In the genomic region with DNA sequence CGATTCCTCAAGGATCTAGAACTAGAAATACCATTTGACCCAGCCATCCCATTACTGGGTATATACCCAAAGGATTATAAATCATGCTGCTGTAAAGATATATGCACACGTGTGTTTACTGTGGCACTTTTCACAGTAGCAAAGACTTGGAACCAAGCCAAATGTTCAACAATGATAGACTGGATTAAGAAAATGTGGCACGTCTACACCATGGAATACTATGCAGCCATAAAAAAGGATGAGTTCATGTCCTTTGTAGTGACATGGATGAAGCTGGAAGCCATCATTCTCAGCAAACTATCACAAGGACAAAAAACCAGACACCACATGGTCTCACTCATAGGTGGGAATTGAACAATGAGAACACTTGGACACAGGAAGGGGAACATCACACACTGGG, we compare ENCODE assay signal across 10 cellular contexts. TPM values are rescaled to one million over a fixed set of nuclear protein-coding genes. Genes with fewer than 3 reads are reported as not detected.
"Had no signal": no experiment of that assay in that cellular context is flagged by ENCODE, and none has a peak within 500 bp of the region (broad histone marks: within the 10 kb centered on the region; RNA-seq: fewer than 3 reads in every experiment).

No MANE protein-coding gene starts in this region.

RNA-seq across cellular contexts. Expression of gene CYP4A11, which starts 59.6 kb away (rescaled TPM):
- total RNA-seq: OCI-LY7, PC-3, PC-9, Right ventricle myocardium inferior, Right ventricle myocardium superior, RPMI7951, SJCRH30, SJSA1, SK-MEL-5 had no signal
- polyA plus RNA-seq: SK-N-SH had no signal
